ENCODE assay signal across 25 cellular contexts in genomic region chr16:67087291-67087690, GRCh38.
"Had no signal": no experiment of that assay in that cellular context is flagged by ENCODE, and none has a peak within 500 bp of the region (broad histone marks: within the 10 kb centered on the region; RNA-seq: fewer than 3 reads in every experiment).

No MANE protein-coding gene starts in this region.

- H3K36me3 Mint-ChIP-seq: natural killer cell, type B pancreatic cell had no signal

- H3K4me3 ChIP-seq: left ventricle myocardium inferior, lung, ovary, sigmoid colon, spleen, tibial nerve, uterus had no signal

- H3K27ac Mint-ChIP-seq: mesothelial cell of epicardium; natural killer cell; progenitor cell of endocrine pancreas; stimulated activated memory B cell treated with anti-CD40 and anti-IgM and Interleukin-4, amounts not matched to agents 10 μg/mL and 1 μg/mL and 100 μg/mL, for 72 hours; stimulated activated naive CD8-positive, alpha-beta T cell treated with anti-CD3 and anti-CD28 coated beads, Interleukin-15, amount 100 ng/mL, for 72 hours; type B pancreatic cell had no signal

- H3K4me1 ChIP-seq: uterus had no signal

- H3K4me3 Mint-ChIP-seq: mesothelial cell of epicardium; naive B cell; natural killer cell; stimulated activated memory B cell treated with anti-CD40 and anti-IgM and Interleukin-4, amounts not matched to agents 10 μg/mL and 1 μg/mL and 100 μg/mL, for 72 hours; stimulated activated naive CD8-positive, alpha-beta T cell treated with anti-CD3 and anti-CD28 coated beads, Interleukin-15, amount 100 ng/mL, for 72 hours; type B pancreatic cell had no signal

- H3K4me1 Mint-ChIP-seq: stimulated activated memory B cell treated with anti-CD40 and anti-IgM and Interleukin-4, amounts not matched to agents 10 μg/mL and 1 μg/mL and 100 μg/mL, for 72 hours had no signal

- ATAC-seq: natural killer cell; stimulated activated memory B cell treated with anti-CD40 and anti-IgM and Interleukin-4, amounts not matched to agents 10 μg/mL and 1 μg/mL and 100 μg/mL, for 72 hours; stimulated activated naive CD8-positive, alpha-beta T cell treated with anti-CD3 and anti-CD28 coated beads, Interleukin-15, amount 100 ng/mL, for 72 hours had no signal

- H3K27me3 ChIP-seq: ovary, sigmoid colon, spleen, tibial nerve, uterus had no signal

- H3K27ac ChIP-seq: left ventricle myocardium inferior, ovary, sigmoid colon, tibial nerve had no signal

- DNase-seq: islet precursor cell; left ventricle myocardium inferior; mesendoderm; naive B cell; natural killer cell; ovary; retina; right cardiac atrium; sigmoid colon; small intestine; spleen; stimulated activated CD4-positive, alpha-beta T cell treated with anti-CD3 and anti-CD28 coated beads, Interleukin-1b, Interleukin-23, amount 100 ng/mL, for 48 hours; stimulated activated CD4-positive, alpha-beta T cell treated with anti-CD3 and anti-CD28 coated beads, Interleukin-2, amount 100 ng/mL, for 48 hours; stimulated activated CD4-positive, alpha-beta T cell treated with anti-CD3 and anti-CD28 coated beads, Interleukin-4, amount 100 ng/mL, for 4 hours; stimulated activated CD8-positive, alpha-beta memory T cell treated with anti-CD3 and anti-CD28 coated beads, Interleukin-4, amount 100 ng/mL, for 48 hours; stimulated activated naive CD4-positive, alpha-beta T cell treated with Interleukin-2 at 50 U/mL for 16 hours; stimulated activated naive CD8-positive, alpha-beta T cell treated with anti-CD3 and anti-CD28 coated beads, Interleukin-15, amount 100 ng/mL, for 72 hours; substantia nigra; uterus had no signal

- H3K27me3 Mint-ChIP-seq: naive B cell; progenitor cell of endocrine pancreas; stimulated activated memory B cell treated with anti-CD40 and anti-IgM and Interleukin-4, amounts not matched to agents 10 μg/mL and 1 μg/mL and 100 μg/mL, for 72 hours; stimulated activated naive CD8-positive, alpha-beta T cell treated with anti-CD3 and anti-CD28 coated beads, Interleukin-15, amount 100 ng/mL, for 72 hours; type B pancreatic cell had no signal

- H3K9me3 ChIP-seq: left ventricle myocardium inferior, ovary, sigmoid colon, spleen, tibial nerve, uterus had no signal

- H3K36me3 ChIP-seq: ovary, sigmoid colon, uterus had no signal

- H3K9me3 Mint-ChIP-seq: mesothelial cell of epicardium; naive B cell; natural killer cell; stimulated activated memory B cell treated with anti-CD40 and anti-IgM and Interleukin-4, amounts not matched to agents 10 μg/mL and 1 μg/mL and 100 μg/mL, for 72 hours; stimulated activated naive CD8-positive, alpha-beta T cell treated with anti-CD3 and anti-CD28 coated beads, Interleukin-15, amount 100 ng/mL, for 72 hours; type B pancreatic cell had no signal
